Comparison of ENCODE assay signal across 1 cellular context in the genomic region with DNA sequence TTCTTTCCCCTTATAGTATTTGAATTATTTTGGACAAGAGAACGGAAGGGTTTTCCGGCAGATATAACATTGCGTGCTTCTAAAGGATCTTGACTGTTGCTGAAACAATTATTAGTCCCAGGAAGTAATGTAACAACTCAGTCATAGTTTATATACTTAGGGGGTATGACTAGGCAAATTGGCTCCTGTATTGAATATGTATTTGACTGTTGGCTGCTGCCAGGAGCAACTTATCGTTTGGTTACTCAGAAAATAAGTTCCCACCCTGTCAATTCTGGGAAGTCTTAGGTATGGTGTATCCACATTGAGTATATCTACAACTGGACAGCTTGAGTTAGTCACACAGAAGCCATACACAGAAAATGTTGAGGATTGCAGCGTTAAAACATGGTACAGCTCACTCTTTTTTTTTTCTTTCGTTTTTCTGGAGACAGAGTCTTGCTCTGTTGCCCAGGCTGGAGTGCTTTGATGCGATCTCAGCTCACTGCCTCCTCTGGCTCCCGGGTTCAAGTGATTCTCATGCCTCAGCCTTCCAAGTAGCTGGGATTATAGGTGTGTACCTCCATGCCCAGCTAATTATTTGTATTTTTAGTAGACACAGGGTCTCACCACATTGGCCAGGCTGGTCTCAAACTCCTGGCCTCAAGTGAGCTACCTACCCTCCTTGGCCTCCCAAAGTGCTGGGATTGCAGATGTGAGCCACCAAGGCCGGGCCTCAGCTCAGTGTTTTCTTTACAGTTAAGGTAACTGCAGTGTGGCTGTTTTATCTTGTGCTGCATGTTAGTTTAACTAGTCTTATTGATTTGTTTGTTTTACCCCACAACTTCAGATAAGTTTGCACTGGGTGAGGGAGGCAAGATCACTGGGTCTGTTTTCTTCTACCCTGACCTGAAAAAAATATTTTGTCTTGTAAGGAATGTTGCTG.
TF ChIP-seq lines count a peak whose summit lies in the region.

No MANE protein-coding gene starts in this region.

TF ChIP-seq in HepG2, 621 proteins besides CTCF, POLR2A, EP300 and RAD21 (continued from another document and continues in another):
- TF ChIP-seq, protein P1, sequence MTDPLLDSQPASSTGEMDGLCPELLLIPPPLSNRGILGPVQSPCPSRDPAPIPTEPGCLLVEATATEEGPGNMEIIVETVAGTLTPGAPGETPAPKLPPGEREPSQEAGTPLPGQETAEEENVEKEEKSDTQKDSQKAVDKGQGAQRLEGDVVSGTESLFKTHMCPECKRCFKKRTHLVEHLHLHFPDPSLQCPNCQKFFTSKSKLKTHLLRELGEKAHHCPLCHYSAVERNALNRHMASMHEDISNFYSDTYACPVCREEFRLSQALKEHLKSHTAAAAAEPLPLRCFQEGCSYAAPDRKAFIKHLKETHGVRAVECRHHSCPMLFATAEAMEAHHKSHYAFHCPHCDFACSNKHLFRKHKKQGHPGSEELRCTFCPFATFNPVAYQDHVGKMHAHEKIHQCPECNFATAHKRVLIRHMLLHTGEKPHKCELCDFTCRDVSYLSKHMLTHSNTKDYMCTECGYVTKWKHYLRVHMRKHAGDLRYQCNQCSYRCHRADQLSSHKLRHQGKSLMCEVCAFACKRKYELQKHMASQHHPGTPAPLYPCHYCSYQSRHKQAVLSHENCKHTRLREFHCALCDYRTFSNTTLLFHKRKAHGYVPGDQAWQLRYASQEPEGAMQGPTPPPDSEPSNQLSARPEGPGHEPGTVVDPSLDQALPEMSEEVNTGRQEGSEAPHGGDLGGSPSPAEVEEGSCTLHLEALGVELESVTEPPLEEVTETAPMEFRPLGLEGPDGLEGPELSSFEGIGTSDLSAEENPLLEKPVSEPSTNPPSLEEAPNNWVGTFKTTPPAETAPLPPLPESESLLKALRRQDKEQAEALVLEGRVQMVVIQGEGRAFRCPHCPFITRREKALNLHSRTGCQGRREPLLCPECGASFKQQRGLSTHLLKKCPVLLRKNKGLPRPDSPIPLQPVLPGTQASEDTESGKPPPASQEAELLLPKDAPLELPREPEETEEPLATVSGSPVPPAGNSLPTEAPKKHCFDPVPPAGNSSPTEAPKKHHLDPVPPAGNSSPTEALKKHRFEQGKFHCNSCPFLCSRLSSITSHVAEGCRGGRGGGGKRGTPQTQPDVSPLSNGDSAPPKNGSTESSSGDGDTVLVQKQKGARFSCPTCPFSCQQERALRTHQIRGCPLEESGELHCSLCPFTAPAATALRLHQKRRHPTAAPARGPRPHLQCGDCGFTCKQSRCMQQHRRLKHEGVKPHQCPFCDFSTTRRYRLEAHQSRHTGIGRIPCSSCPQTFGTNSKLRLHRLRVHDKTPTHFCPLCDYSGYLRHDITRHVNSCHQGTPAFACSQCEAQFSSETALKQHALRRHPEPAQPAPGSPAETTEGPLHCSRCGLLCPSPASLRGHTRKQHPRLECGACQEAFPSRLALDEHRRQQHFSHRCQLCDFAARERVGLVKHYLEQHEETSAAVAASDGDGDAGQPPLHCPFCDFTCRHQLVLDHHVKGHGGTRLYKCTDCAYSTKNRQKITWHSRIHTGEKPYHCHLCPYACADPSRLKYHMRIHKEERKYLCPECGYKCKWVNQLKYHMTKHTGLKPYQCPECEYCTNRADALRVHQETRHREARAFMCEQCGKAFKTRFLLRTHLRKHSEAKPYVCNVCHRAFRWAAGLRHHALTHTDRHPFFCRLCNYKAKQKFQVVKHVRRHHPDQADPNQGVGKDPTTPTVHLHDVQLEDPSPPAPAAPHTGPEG (CRISPR knock-in tag; IDR thresholded peaks at IDR 0.05): no peak
- TF ChIP-seq TCF12 (IDR thresholded peaks at IDR 0.05): no peak
- peak; percentile 47; the same call in 1 of the 2 replicates for TF ChIP-seq TCF12 (CRISPR knock-in tag; IDR thresholded peaks at IDR 0.05)
- TF ChIP-seq ZNF790 (CRISPR knock-in tag; IDR thresholded peaks at IDR 0.05; ENCODE audit: borderline replicate concordance): no peak
- TF ChIP-seq, protein P2, sequence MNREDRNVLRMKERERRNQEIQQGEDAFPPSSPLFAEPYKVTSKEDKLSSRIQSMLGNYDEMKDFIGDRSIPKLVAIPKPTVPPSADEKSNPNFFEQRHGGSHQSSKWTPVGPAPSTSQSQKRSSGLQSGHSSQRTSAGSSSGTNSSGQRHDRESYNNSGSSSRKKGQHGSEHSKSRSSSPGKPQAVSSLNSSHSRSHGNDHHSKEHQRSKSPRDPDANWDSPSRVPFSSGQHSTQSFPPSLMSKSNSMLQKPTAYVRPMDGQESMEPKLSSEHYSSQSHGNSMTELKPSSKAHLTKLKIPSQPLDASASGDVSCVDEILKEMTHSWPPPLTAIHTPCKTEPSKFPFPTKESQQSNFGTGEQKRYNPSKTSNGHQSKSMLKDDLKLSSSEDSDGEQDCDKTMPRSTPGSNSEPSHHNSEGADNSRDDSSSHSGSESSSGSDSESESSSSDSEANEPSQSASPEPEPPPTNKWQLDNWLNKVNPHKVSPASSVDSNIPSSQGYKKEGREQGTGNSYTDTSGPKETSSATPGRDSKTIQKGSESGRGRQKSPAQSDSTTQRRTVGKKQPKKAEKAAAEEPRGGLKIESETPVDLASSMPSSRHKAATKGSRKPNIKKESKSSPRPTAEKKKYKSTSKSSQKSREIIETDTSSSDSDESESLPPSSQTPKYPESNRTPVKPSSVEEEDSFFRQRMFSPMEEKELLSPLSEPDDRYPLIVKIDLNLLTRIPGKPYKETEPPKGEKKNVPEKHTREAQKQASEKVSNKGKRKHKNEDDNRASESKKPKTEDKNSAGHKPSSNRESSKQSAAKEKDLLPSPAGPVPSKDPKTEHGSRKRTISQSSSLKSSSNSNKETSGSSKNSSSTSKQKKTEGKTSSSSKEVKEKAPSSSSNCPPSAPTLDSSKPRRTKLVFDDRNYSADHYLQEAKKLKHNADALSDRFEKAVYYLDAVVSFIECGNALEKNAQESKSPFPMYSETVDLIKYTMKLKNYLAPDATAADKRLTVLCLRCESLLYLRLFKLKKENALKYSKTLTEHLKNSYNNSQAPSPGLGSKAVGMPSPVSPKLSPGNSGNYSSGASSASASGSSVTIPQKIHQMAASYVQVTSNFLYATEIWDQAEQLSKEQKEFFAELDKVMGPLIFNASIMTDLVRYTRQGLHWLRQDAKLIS (CRISPR knock-in tag; IDR thresholded peaks at IDR 0.05): no peak
- peak; percentile 39; the same call in 1 of the 2 replicates for TF ChIP-seq CBX5 (CRISPR knock-in tag; IDR thresholded peaks at IDR 0.05; ENCODE audit: borderline replicate concordance)
- TF ChIP-seq KDM3A (CRISPR knock-in tag; IDR thresholded peaks at IDR 0.05; ENCODE audit: low read depth): no peak
- TF ChIP-seq ZNF3 (CRISPR knock-in tag; IDR thresholded peaks at IDR 0.05): no peak
- TF ChIP-seq ZNF382 (CRISPR knock-in tag; IDR thresholded peaks at IDR 0.05; ENCODE audit: borderline replicate concordance): no peak
- TF ChIP-seq ZFP36 (IDR thresholded peaks at IDR 0.05; ENCODE audit: borderline replicate concordance, low read depth, low read length, partially characterized antibody): no peak
- TF ChIP-seq, protein P3, sequence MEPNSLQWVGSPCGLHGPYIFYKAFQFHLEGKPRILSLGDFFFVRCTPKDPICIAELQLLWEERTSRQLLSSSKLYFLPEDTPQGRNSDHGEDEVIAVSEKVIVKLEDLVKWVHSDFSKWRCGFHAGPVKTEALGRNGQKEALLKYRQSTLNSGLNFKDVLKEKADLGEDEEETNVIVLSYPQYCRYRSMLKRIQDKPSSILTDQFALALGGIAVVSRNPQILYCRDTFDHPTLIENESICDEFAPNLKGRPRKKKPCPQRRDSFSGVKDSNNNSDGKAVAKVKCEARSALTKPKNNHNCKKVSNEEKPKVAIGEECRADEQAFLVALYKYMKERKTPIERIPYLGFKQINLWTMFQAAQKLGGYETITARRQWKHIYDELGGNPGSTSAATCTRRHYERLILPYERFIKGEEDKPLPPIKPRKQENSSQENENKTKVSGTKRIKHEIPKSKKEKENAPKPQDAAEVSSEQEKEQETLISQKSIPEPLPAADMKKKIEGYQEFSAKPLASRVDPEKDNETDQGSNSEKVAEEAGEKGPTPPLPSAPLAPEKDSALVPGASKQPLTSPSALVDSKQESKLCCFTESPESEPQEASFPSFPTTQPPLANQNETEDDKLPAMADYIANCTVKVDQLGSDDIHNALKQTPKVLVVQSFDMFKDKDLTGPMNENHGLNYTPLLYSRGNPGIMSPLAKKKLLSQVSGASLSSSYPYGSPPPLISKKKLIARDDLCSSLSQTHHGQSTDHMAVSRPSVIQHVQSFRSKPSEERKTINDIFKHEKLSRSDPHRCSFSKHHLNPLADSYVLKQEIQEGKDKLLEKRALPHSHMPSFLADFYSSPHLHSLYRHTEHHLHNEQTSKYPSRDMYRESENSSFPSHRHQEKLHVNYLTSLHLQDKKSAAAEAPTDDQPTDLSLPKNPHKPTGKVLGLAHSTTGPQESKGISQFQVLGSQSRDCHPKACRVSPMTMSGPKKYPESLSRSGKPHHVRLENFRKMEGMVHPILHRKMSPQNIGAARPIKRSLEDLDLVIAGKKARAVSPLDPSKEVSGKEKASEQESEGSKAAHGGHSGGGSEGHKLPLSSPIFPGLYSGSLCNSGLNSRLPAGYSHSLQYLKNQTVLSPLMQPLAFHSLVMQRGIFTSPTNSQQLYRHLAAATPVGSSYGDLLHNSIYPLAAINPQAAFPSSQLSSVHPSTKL (CRISPR knock-in tag; IDR thresholded peaks at IDR 0.05): peak; percentile 92
- peak; percentile 80 for TF ChIP-seq NCOA2 (CRISPR knock-in tag; IDR thresholded peaks at IDR 0.05)
- TF ChIP-seq MAFF (IDR thresholded peaks at IDR 0.05; ENCODE audit: low read depth, low read length): peak; percentile 28; the same call in 1 of the 2 replicates
- peak; percentile 69 for TF ChIP-seq POGZ (CRISPR knock-in tag; IDR thresholded peaks at IDR 0.05)
- no peak for TF ChIP-seq ZNF549 (CRISPR knock-in tag; IDR thresholded peaks at IDR 0.05)
- TF ChIP-seq SMC3 (IDR thresholded peaks at IDR 0.05; ENCODE audit: low read length): no peak
- TF ChIP-seq, protein P4, sequence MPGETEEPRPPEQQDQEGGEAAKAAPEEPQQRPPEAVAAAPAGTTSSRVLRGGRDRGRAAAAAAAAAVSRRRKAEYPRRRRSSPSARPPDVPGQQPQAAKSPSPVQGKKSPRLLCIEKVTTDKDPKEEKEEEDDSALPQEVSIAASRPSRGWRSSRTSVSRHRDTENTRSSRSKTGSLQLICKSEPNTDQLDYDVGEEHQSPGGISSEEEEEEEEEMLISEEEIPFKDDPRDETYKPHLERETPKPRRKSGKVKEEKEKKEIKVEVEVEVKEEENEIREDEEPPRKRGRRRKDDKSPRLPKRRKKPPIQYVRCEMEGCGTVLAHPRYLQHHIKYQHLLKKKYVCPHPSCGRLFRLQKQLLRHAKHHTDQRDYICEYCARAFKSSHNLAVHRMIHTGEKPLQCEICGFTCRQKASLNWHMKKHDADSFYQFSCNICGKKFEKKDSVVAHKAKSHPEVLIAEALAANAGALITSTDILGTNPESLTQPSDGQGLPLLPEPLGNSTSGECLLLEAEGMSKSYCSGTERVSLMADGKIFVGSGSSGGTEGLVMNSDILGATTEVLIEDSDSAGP (CRISPR knock-in tag; IDR thresholded peaks at IDR 0.05; ENCODE audit: borderline replicate concordance): no peak
- TF ChIP-seq, protein P5, sequence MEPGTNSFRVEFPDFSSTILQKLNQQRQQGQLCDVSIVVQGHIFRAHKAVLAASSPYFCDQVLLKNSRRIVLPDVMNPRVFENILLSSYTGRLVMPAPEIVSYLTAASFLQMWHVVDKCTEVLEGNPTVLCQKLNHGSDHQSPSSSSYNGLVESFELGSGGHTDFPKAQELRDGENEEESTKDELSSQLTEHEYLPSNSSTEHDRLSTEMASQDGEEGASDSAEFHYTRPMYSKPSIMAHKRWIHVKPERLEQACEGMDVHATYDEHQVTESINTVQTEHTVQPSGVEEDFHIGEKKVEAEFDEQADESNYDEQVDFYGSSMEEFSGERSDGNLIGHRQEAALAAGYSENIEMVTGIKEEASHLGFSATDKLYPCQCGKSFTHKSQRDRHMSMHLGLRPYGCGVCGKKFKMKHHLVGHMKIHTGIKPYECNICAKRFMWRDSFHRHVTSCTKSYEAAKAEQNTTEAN (CRISPR knock-in tag; conservative IDR thresholded peaks at IDR 0.05): peak; percentile 93
- TF ChIP-seq NFIC (IDR thresholded peaks at IDR 0.05; ENCODE audit: low read length): peak; percentile 85
- peak; percentile 72; the same call in 1 of the 2 replicates for TF ChIP-seq HMG20A (CRISPR knock-in tag; IDR thresholded peaks at IDR 0.05; ENCODE audit: borderline replicate concordance)
- 0 out of 2 replicates have a peak, but pooled peaks have one; percentile 12 for TF ChIP-seq CCDC6 (CRISPR knock-in tag; IDR thresholded peaks at IDR 0.05)
- TF ChIP-seq, protein P6, sequence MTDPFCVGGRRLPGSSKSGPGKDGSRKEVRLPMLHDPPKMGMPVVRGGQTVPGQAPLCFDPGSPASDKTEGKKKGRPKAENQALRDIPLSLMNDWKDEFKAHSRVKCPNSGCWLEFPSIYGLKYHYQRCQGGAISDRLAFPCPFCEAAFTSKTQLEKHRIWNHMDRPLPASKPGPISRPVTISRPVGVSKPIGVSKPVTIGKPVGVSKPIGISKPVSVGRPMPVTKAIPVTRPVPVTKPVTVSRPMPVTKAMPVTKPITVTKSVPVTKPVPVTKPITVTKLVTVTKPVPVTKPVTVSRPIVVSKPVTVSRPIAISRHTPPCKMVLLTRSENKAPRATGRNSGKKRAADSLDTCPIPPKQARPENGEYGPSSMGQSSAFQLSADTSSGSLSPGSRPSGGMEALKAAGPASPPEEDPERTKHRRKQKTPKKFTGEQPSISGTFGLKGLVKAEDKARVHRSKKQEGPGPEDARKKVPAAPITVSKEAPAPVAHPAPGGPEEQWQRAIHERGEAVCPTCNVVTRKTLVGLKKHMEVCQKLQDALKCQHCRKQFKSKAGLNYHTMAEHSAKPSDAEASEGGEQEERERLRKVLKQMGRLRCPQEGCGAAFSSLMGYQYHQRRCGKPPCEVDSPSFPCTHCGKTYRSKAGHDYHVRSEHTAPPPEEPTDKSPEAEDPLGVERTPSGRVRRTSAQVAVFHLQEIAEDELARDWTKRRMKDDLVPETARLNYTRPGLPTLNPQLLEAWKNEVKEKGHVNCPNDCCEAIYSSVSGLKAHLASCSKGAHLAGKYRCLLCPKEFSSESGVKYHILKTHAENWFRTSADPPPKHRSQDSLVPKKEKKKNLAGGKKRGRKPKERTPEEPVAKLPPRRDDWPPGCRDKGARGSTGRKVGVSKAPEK (CRISPR knock-in tag; IDR thresholded peaks at IDR 0.05; ENCODE audit: borderline replicate concordance): 0 out of 2 replicates have a peak, but pooled peaks have one; percentile 82
- TF ChIP-seq ZNF207 (IDR thresholded peaks at IDR 0.05; ENCODE audit: borderline replicate concordance): no peak
- no peak for TF ChIP-seq AGO1 (IDR thresholded peaks at IDR 0.05; ENCODE audit: low read depth, low read length, poor library complexity, severe bottlenecking)
- TF ChIP-seq, protein P7, sequence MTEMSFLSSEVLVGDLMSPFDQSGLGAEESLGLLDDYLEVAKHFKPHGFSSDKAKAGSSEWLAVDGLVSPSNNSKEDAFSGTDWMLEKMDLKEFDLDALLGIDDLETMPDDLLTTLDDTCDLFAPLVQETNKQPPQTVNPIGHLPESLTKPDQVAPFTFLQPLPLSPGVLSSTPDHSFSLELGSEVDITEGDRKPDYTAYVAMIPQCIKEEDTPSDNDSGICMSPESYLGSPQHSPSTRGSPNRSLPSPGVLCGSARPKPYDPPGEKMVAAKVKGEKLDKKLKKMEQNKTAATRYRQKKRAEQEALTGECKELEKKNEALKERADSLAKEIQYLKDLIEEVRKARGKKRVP (CRISPR knock-in tag; IDR thresholded peaks at IDR 0.05): peak in 1 of 2 experiments; percentile 37; a peak in 1 of 4 replicates
- TF ChIP-seq KDM1A (CRISPR knock-in tag; IDR thresholded peaks at IDR 0.05): peak; percentile 64; the same call in 1 of the 2 replicates
- TF ChIP-seq, protein P8, sequence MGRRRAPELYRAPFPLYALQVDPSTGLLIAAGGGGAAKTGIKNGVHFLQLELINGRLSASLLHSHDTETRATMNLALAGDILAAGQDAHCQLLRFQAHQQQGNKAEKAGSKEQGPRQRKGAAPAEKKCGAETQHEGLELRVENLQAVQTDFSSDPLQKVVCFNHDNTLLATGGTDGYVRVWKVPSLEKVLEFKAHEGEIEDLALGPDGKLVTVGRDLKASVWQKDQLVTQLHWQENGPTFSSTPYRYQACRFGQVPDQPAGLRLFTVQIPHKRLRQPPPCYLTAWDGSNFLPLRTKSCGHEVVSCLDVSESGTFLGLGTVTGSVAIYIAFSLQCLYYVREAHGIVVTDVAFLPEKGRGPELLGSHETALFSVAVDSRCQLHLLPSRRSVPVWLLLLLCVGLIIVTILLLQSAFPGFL (CRISPR knock-in tag; IDR thresholded peaks at IDR 0.05): no peak
- no peak for TF ChIP-seq ZNF124 (CRISPR knock-in tag; IDR thresholded peaks at IDR 0.05)
- no peak for TF ChIP-seq U2AF2 (IDR thresholded peaks at IDR 0.05; ENCODE audit: low read depth, low read length)
